ENCODE assay signal across 14 cellular contexts in the genomic region with DNA sequence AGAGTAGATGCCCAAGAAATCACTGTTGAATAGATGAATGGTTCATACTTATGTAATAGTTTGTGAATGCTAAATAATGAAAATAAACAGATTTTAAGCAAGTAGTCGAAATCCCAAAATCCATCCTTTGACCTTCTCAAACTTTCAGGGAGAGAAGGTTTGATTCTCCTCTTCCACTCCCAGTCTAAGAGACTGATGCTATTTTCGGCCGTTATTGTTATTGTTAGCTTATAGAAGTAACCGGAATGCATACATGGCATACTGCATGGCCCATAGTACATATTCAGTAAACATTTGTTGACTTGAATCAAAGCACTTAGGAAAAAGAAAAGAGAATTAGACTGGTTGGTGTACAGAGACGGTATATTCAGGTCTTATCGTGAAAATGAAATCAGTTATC.
"Had no signal": no experiment of that assay in that cellular context is flagged by ENCODE, and none has a peak within 500 bp of the region (broad histone marks: within the 10 kb centered on the region; RNA-seq: fewer than 3 reads in every experiment).

No MANE protein-coding gene starts in this region.

- H3K27ac ChIP-seq: lower lobe of right lung, pancreas, vagina had no signal

- H3K9me3 Mint-ChIP-seq: effector memory CD8-positive, alpha-beta T cell; natural killer cell; stimulated activated memory B cell treated with anti-CD40 and anti-IgM and Interleukin-4, amounts not matched to agents 10 μg/mL and 1 μg/mL and 100 μg/mL, for 72 hours had no signal

- H3K27me3 ChIP-seq: esophagus squamous epithelium, pancreas, spleen, vagina had no signal

- H3K27ac Mint-ChIP-seq: effector memory CD8-positive, alpha-beta T cell; natural killer cell; stimulated activated memory B cell treated with anti-CD40 and anti-IgM and Interleukin-4, amounts not matched to agents 10 μg/mL and 1 μg/mL and 100 μg/mL, for 72 hours had no signal

- H3K36me3 Mint-ChIP-seq: natural killer cell; stimulated activated memory B cell treated with anti-CD40 and anti-IgM and Interleukin-4, amounts not matched to agents 10 μg/mL and 1 μg/mL and 100 μg/mL, for 72 hours had no signal

- ATAC-seq: effector memory CD8-positive, alpha-beta T cell; left ventricle myocardium superior; natural killer cell; stimulated activated memory B cell treated with anti-CD40 and anti-IgM and Interleukin-4, amounts not matched to agents 10 μg/mL and 1 μg/mL and 100 μg/mL, for 72 hours; stimulated activated naive CD8-positive, alpha-beta T cell treated with anti-CD3 and anti-CD28 coated beads, Interleukin-15, Interleukin-2, amounts not matched to agents 100 U/mL and 50 U/mL, for 24 hours had no signal

- H3K4me3 Mint-ChIP-seq: effector memory CD8-positive, alpha-beta T cell; natural killer cell; stimulated activated memory B cell treated with anti-CD40 and anti-IgM and Interleukin-4, amounts not matched to agents 10 μg/mL and 1 μg/mL and 100 μg/mL, for 72 hours had no signal

- DNase-seq: cerebellar nuclear complex; effector memory CD8-positive, alpha-beta T cell; erythroblast; esophagus squamous epithelium; left ventricle myocardium superior; lower lobe of right lung; natural killer cell; occipital lobe; spleen; stimulated activated CD4-positive, alpha-beta T cell treated with anti-CD3 and anti-CD28 coated beads, Interleukin-4, amount 100 ng/mL, for 4 hours; stimulated activated naive CD8-positive, alpha-beta T cell treated with anti-CD3 and anti-CD28 coated beads, Interleukin-15, Interleukin-2, amounts not matched to agents 100 U/mL and 50 U/mL, for 24 hours had no signal

- H3K36me3 ChIP-seq: esophagus squamous epithelium, lower lobe of right lung, pancreas, spleen, vagina had no signal

- H3K4me3 ChIP-seq: esophagus squamous epithelium, lower lobe of right lung, pancreas, spleen, vagina had no signal

- H3K4me1 Mint-ChIP-seq: natural killer cell; stimulated activated memory B cell treated with anti-CD40 and anti-IgM and Interleukin-4, amounts not matched to agents 10 μg/mL and 1 μg/mL and 100 μg/mL, for 72 hours had no signal

- H3K9me3 ChIP-seq: esophagus squamous epithelium, lower lobe of right lung, pancreas, spleen, vagina had no signal
